ENCODE assay signal across 19 cellular contexts in the genomic region with DNA sequence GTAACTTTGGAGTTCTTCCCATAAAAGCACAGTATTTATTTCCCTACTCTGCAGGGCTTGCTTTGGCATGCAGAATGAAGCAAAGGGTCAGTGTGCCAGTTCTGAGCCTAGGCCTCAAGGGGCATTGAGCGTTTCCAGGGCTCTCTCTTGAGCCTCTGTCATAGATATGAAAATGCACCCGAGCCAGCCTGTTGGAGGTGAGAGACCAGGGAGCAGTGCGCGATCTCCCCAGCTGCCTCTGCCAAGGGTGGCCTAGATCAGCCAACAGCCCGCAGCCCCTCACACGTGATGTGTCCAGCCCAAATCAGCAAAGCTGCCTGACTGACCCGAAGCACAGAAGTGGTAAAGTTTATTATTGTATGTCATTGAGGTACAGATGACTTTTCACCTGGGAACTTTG.
DNase-seq lines count a peak whose midpoint lies in the region; ATAC-seq and TF ChIP-seq lines count a peak whose summit lies in the region.
"Had no signal": no experiment of that assay in that cellular context is flagged by ENCODE, and none has a peak within 500 bp of the region (broad histone marks: within the 10 kb centered on the region; RNA-seq: fewer than 3 reads in every experiment).

No MANE protein-coding gene starts in this region.

- no peak overlapping the region for H2BK12ac ChIP-seq in mesenchymal stem cell (ENCODE audit: low read length in 2 of 2)

- H3K36me3 ChIP-seq in heart left ventricle, result no peaks in the 10 kb centered on the region
- no peaks in the 10 kb centered on the region for H3K36me3 ChIP-seq in mesenchymal stem cell (ENCODE audit: control insufficient read depth in 1 of 2, insufficient read depth in 2 of 2, low read depth in 1 of 2, low read length in 2 of 2)
- H3K36me3 ChIP-seq in ascending aorta, result no peaks in the 10 kb centered on the region
- H3K36me3 ChIP-seq: BLaER1 had no signal

- H3K27me3 ChIP-seq in heart left ventricle, result no peaks in the 10 kb centered on the region
- peaks cover 0 to 5% of the 10 kb centered on the region in 2 experiments for H3K27me3 ChIP-seq in mesenchymal stem cell (ENCODE audit: control insufficient read depth in 1 of 2, insufficient read depth in 1 of 2, low read length in 2 of 2)
- H3K27me3 ChIP-seq in ascending aorta, result no peaks in the 10 kb centered on the region
- H3K27me3 ChIP-seq: BLaER1 had no signal

- peak; percentile 57 for DNase-seq in Right ventricle myocardium superior
- DNase-seq in cardiac septum (ENCODE audit: low spot score), result no peak
- peak in 3 of 5 donors; percentile 17 to 76 (median 64) for DNase-seq in heart left ventricle
- no peak for DNase-seq in mesenchymal stem cell
- DNase-seq in NCI-H1092 treated with DMSO at 0.1 percent for 48 hours (lab: John Stamatoyannopoulos, UW), result no peak
- no peak for DNase-seq in hippocampal formation (lab: John Stamatoyannopoulos, UW)
- no peak for DNase-seq in ascending aorta (ENCODE audit: low spot score in 2 of 2)
- DNase-seq: CD4-positive, CD25-positive, alpha-beta regulatory T cell; KG1; MM.1S; NCI-H1417; NCI-H1694; NCI-H2029 treated with DMSO at 0.1 percent for 48 hours; NCI-H446 treated with DMSO at 0.1 percent for 48 hours; NCI-H526; NCI-H82; PC-9; SHP77 had no signal

- H3K9me3 ChIP-seq in heart left ventricle, result no peaks in the 10 kb centered on the region
- no peaks in the 10 kb centered on the region for H3K9me3 ChIP-seq in mesenchymal stem cell (ENCODE audit: control insufficient read depth, low read length)
- H3K9me3 ChIP-seq in ascending aorta, result no peaks in the 10 kb centered on the region
- H3K9me3 ChIP-seq: BLaER1 had no signal

- no peak overlapping the region for H4K91ac ChIP-seq in mesenchymal stem cell (ENCODE audit: low read length)

- no peak overlapping the region for H2AK5ac ChIP-seq in mesenchymal stem cell (ENCODE audit: low read length, severe bottlenecking)

- TF ChIP-seq CTCF in heart left ventricle (IDR thresholded peaks at IDR 0.05) (no peak), ascending aorta (IDR thresholded peaks at IDR 0.05) (no peak)

- H3K23ac ChIP-seq in mesenchymal stem cell (ENCODE audit: low read length in 2 of 2), result no peak overlapping the region

- H3K14ac ChIP-seq in mesenchymal stem cell (ENCODE audit: low read length in 2 of 2), result no peak overlapping the region

- H3K4me2 ChIP-seq in mesenchymal stem cell (ENCODE audit: low read length, poor library complexity, severe bottlenecking), result no peak overlapping the region
- H3K4me2 ChIP-seq: BLaER1, PC-9 had no signal

- H3K27ac ChIP-seq in heart left ventricle, result peak overlapping the region in 5 of 12 donors; percentile 1 to 57 (median 25)
- H3K27ac ChIP-seq in mesenchymal stem cell (ENCODE audit: low read length, poor library complexity, severe bottlenecking), result no peak overlapping the region
- H3K27ac ChIP-seq in ascending aorta, result peak overlapping the region in 1 of 2 donors; percentile 52
- H3K27ac ChIP-seq: BLaER1, PC-9 had no signal

- WGBS in heart left ventricle, 4 donors, result 53 to 63% (median 55%) methylated on average over 3 to 7 of the region's 7 CpGs
- 98% methylated on average over 7 of the region's 7 CpGs for WGBS in mesenchymal stem cell

- no peak overlapping the region for H2BK120ac ChIP-seq in mesenchymal stem cell (ENCODE audit: low read depth, low read length)

- H3K4ac ChIP-seq in mesenchymal stem cell (ENCODE audit: low read depth in 1 of 2, low read length in 2 of 2), result no peak overlapping the region

- no peak overlapping the region for H3K18ac ChIP-seq in mesenchymal stem cell (ENCODE audit: low read depth in 1 of 2, low read length in 2 of 2)

- H2AFZ ChIP-seq in mesenchymal stem cell (ENCODE audit: low read depth, low read length), result no peak overlapping the region
- H2AFZ ChIP-seq: PC-9 had no signal

- H2BK5ac ChIP-seq in mesenchymal stem cell (ENCODE audit: low read depth, low read length, poor library complexity, severe bottlenecking), result no peak overlapping the region

- H3K4me3 ChIP-seq in heart left ventricle (no peak overlapping the region), mesenchymal stem cell (ENCODE audit: insufficient read depth in 1 of 2, low read depth in 1 of 2, low read length in 2 of 2) (no peak overlapping the region), ascending aorta (no peak overlapping the region)
- H3K4me3 ChIP-seq: BLaER1, PC-9 had no signal

- H4K8ac ChIP-seq in mesenchymal stem cell (ENCODE audit: low read length), result no peak overlapping the region

- intact Hi-C loops in Right ventricle myocardium superior (cut with DNase I), result no loop called here
- intact Hi-C loops in cardiac septum (cut with DNase I), result no loop called here
- intact Hi-C loops in heart left ventricle (cut with DNase I), result loop anchor here in 1 of 10 donors (5.0 kb wide), 1 partner anchor 62 kb away; a partner anchor contains a TSS
- intact Hi-C loops in ascending aorta (cut with DNase I), result no loop called here

- H2BK15ac ChIP-seq in mesenchymal stem cell (ENCODE audit: low read depth, poor library complexity, severe bottlenecking), result peak overlapping the region; percentile 1

- no peak for TF ChIP-seq POLR2A in heart left ventricle (IDR thresholded peaks at IDR 0.05)

- no peaks in the 10 kb centered on the region for H3K79me1 ChIP-seq in mesenchymal stem cell (replicated peaks; ENCODE audit: low read length, poor library complexity, severe bottlenecking)

- no peak overlapping the region for H3K9ac ChIP-seq in mesenchymal stem cell (ENCODE audit: low read length)
- H3K9ac ChIP-seq: BLaER1 had no signal

- ATAC-seq in Right ventricle myocardium superior (ENCODE audit: poor library complexity) (peak; percentile 55), heart left ventricle (peak in 3 of 4 donors; percentile 14 to 57 (median 36))

- H3K4me1 ChIP-seq in heart left ventricle, result peaks cover 4 to 41% (median 22%) of the 10 kb centered on the region in 12 donors
- H3K4me1 ChIP-seq in mesenchymal stem cell (ENCODE audit: control insufficient read depth, insufficient read depth, low read depth, low read length), result peaks cover 3% of the 10 kb centered on the region
- peaks cover 0 to 9% of the 10 kb centered on the region in 2 donors for H3K4me1 ChIP-seq in ascending aorta

Comparison
In these comparisons a context has a peak if more than half of its experiments do, and no peak if none do; other contexts are left out.
1. DNase-seq: peak in Right ventricle myocardium superior (single experiment) and heart left ventricle (3 of 5); none in cardiac septum (single experiment), mesenchymal stem cell (single experiment), NCI-H1092 treated with DMSO at 0.1 percent for 48 hours (single experiment), hippocampal formation (0 of 2) and ascending aorta (0 of 2).